ENCODE assay signal across 8 cellular contexts in genomic region chr12:12992418-12993175, GRCh38. TPM values are rescaled to one million over a fixed set of nuclear protein-coding genes. Genes with fewer than 3 reads are reported as not detected.
DNase-seq lines count a peak whose midpoint lies in the region; ATAC-seq and TF ChIP-seq lines count a peak whose summit lies in the region.

No MANE protein-coding gene starts in this region.

- H3K27ac ChIP-seq in muscle layer of duodenum (ENCODE audit: low read length): peak overlapping the region; percentile 70

- peaks cover 0 to 8% of the 10 kb centered on the region in 2 donors for H3K4me1 ChIP-seq in muscle layer of duodenum (ENCODE audit: control insufficient read depth in 1 of 2, insufficient read depth in 2 of 2, low read length in 2 of 2)

- no peaks in the 10 kb centered on the region for H3K9me3 ChIP-seq in muscle layer of duodenum (ENCODE audit: control insufficient read depth in 1 of 2, low read length in 2 of 2)

- ATAC-seq in HG03442 (IDR thresholded peaks at IDR 0.05; ENCODE audit: unreplicated experiment) (no peak), HG02588 (IDR thresholded peaks at IDR 0.05; ENCODE audit: unreplicated experiment) (no peak), GM19324 (IDR thresholded peaks at IDR 0.05; ENCODE audit: low FRiP score, unreplicated experiment) (no peak)

- TF ChIP-seq CTCF in AG10803 (conservative IDR thresholded peaks at IDR 0.05; ENCODE audit: low read length): no peak

- peak overlapping the region; percentile 49 for H3K4me3 ChIP-seq in AG10803 (ENCODE audit: low read length)
- peak overlapping the region in 1 of 2 donors; percentile 17 for H3K4me3 ChIP-seq in muscle layer of duodenum (ENCODE audit: low read depth in 1 of 2, low read length in 2 of 2)

- H3K27me3 ChIP-seq in muscle layer of duodenum (ENCODE audit: low read depth, low read length): no peaks in the 10 kb centered on the region

- DNase-seq in AG10803 (ENCODE audit: low read depth): peak; percentile 93
- DNase-seq in M059J (ENCODE audit: low read depth): peak; percentile 77
- peak; percentile 72 for DNase-seq in dermis blood vessel endothelial cell
- DNase-seq in posterior vena cava (ENCODE audit: low spot score): no peak

- intact Hi-C loops in posterior vena cava (cut with DNase I): loop anchor here in 1 of 2 donors (10.0 kb wide), 1 partner anchor 178 kb away; the partner anchor contains the start of gene DDX47

- peaks cover 12 to 17% of the 10 kb centered on the region in 2 donors for H3K36me3 ChIP-seq in muscle layer of duodenum (ENCODE audit: control insufficient read depth in 1 of 2, insufficient read depth in 2 of 2, low read length in 2 of 2)

RNA-seq across cellular contexts. Expression of gene HEBP1, which starts 7.5 kb away (rescaled TPM):
- total RNA-seq in M059J (2014; rRNA removed; shearing (Covaris generic)): 9.4 and 20.5 TPM in 2 replicates
- total RNA-seq in dermis blood vessel endothelial cell (23.3 and 34.7 TPM in 2 replicates), posterior vena cava (10 to 100 TPM; 56.4 to 63.2 TPM)

RNA-seq across cellular contexts. Expression of gene GPRC5D, which starts 40.6 kb away (rescaled TPM):
- not detected in 2 replicates for total RNA-seq in M059J (2014; rRNA removed; shearing (Covaris generic))
- total RNA-seq in dermis blood vessel endothelial cell (0.17 TPM in 1 of 2 replicates, not detected in the other), posterior vena cava (not detected)

RNA-seq across cellular contexts. Expression of gene FAM234B, which starts 51.6 kb away (rescaled TPM):
- 5.1 TPM in 2 replicates for total RNA-seq in M059J (2014; rRNA removed; shearing (Covaris generic))
- 12.2 and 13.3 TPM in 2 replicates for total RNA-seq in dermis blood vessel endothelial cell
- total RNA-seq in posterior vena cava: 1 to 10 TPM; 4.5 to 4.9 TPM
